ENCODE assay signal across 1 cellular context in the genomic region with DNA sequence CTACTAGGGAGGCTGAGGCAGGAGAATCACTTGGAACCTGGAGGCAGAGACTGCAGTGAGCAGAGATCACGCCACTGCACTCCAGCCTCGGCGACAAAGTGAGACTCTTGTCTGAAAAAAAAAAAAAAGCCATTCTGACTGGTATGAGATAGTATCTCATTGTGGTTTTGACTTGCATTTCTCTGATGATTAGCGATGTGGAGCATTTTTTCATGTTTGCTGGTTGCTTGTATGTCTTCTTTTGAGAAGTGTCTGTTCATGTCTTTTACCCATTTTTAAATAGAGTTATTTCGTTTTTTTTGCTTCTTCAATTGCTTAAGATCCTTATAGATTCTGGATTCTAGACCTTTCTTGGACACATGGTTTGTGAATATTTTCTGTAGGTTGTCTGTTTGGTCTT.
A peak's percentile ranks its signal among the peaks of the same experiment; 100 is the strongest.
TF ChIP-seq lines count a peak whose summit lies in the region.

No MANE protein-coding gene starts in this region.

TF ChIP-seq in K562, 482 proteins besides CTCF, POLR2A, EP300 and RAD21:
- TF ChIP-seq ETV5 (CRISPR knock-in tag; IDR thresholded peaks at IDR 0.05; ENCODE audit: low read depth) (no peak), ZNF79 (CRISPR knock-in tag; IDR thresholded peaks at IDR 0.05; ENCODE audit: low read depth) (no peak), ZNF766 (CRISPR knock-in tag; conservative IDR thresholded peaks at IDR 0.05) (peak; percentile 53; the same call in 1 of the 2 replicates), ZNF384 (IDR thresholded peaks at IDR 0.05; ENCODE audit: low read depth, low read length) (peak; percentile 55; the same call in 1 of the 2 replicates), KAT7 (CRISPR knock-in tag; IDR thresholded peaks at IDR 0.05; ENCODE audit: borderline replicate concordance) (no peak), NFE2 (IDR thresholded peaks at IDR 0.05; ENCODE audit: low read depth) (no peak), ZNF75A (CRISPR knock-in tag; IDR thresholded peaks at IDR 0.05) (no peak), ZNF354B (CRISPR knock-in tag; IDR thresholded peaks at IDR 0.05) (no peak), CREB1 (IDR thresholded peaks at IDR 0.05) (no peak), CREB1 (CRISPR knock-in tag; IDR thresholded peaks at IDR 0.05) (no peak)
- TF ChIP-seq, protein P1, sequence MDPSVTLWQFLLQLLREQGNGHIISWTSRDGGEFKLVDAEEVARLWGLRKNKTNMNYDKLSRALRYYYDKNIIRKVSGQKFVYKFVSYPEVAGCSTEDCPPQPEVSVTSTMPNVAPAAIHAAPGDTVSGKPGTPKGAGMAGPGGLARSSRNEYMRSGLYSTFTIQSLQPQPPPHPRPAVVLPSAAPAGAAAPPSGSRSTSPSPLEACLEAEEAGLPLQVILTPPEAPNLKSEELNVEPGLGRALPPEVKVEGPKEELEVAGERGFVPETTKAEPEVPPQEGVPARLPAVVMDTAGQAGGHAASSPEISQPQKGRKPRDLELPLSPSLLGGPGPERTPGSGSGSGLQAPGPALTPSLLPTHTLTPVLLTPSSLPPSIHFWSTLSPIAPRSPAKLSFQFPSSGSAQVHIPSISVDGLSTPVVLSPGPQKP (CRISPR knock-in tag; IDR thresholded peaks at IDR 0.05): no peak
- TF ChIP-seq, protein P2, sequence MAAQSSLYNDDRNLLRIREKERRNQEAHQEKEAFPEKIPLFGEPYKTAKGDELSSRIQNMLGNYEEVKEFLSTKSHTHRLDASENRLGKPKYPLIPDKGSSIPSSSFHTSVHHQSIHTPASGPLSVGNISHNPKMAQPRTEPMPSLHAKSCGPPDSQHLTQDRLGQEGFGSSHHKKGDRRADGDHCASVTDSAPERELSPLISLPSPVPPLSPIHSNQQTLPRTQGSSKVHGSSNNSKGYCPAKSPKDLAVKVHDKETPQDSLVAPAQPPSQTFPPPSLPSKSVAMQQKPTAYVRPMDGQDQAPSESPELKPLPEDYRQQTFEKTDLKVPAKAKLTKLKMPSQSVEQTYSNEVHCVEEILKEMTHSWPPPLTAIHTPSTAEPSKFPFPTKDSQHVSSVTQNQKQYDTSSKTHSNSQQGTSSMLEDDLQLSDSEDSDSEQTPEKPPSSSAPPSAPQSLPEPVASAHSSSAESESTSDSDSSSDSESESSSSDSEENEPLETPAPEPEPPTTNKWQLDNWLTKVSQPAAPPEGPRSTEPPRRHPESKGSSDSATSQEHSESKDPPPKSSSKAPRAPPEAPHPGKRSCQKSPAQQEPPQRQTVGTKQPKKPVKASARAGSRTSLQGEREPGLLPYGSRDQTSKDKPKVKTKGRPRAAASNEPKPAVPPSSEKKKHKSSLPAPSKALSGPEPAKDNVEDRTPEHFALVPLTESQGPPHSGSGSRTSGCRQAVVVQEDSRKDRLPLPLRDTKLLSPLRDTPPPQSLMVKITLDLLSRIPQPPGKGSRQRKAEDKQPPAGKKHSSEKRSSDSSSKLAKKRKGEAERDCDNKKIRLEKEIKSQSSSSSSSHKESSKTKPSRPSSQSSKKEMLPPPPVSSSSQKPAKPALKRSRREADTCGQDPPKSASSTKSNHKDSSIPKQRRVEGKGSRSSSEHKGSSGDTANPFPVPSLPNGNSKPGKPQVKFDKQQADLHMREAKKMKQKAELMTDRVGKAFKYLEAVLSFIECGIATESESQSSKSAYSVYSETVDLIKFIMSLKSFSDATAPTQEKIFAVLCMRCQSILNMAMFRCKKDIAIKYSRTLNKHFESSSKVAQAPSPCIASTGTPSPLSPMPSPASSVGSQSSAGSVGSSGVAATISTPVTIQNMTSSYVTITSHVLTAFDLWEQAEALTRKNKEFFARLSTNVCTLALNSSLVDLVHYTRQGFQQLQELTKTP (IDR thresholded peaks at IDR 0.05; ENCODE audit: low read depth in 1 of 2, partially characterized antibody in 2 of 2): peak in 1 of 2 experiments; percentile 95
